In genomic region chr7:49638166-49638565, GRCh38 we compare ENCODE assay signal across 1 cellular context.
TF ChIP-seq lines count a peak whose summit lies in the region.

No MANE protein-coding gene starts in this region.

TF ChIP-seq in GM23338, 12 proteins besides CTCF, POLR2A, EP300 and RAD21 (continued from another document):
- TF ChIP-seq, protein P1, sequence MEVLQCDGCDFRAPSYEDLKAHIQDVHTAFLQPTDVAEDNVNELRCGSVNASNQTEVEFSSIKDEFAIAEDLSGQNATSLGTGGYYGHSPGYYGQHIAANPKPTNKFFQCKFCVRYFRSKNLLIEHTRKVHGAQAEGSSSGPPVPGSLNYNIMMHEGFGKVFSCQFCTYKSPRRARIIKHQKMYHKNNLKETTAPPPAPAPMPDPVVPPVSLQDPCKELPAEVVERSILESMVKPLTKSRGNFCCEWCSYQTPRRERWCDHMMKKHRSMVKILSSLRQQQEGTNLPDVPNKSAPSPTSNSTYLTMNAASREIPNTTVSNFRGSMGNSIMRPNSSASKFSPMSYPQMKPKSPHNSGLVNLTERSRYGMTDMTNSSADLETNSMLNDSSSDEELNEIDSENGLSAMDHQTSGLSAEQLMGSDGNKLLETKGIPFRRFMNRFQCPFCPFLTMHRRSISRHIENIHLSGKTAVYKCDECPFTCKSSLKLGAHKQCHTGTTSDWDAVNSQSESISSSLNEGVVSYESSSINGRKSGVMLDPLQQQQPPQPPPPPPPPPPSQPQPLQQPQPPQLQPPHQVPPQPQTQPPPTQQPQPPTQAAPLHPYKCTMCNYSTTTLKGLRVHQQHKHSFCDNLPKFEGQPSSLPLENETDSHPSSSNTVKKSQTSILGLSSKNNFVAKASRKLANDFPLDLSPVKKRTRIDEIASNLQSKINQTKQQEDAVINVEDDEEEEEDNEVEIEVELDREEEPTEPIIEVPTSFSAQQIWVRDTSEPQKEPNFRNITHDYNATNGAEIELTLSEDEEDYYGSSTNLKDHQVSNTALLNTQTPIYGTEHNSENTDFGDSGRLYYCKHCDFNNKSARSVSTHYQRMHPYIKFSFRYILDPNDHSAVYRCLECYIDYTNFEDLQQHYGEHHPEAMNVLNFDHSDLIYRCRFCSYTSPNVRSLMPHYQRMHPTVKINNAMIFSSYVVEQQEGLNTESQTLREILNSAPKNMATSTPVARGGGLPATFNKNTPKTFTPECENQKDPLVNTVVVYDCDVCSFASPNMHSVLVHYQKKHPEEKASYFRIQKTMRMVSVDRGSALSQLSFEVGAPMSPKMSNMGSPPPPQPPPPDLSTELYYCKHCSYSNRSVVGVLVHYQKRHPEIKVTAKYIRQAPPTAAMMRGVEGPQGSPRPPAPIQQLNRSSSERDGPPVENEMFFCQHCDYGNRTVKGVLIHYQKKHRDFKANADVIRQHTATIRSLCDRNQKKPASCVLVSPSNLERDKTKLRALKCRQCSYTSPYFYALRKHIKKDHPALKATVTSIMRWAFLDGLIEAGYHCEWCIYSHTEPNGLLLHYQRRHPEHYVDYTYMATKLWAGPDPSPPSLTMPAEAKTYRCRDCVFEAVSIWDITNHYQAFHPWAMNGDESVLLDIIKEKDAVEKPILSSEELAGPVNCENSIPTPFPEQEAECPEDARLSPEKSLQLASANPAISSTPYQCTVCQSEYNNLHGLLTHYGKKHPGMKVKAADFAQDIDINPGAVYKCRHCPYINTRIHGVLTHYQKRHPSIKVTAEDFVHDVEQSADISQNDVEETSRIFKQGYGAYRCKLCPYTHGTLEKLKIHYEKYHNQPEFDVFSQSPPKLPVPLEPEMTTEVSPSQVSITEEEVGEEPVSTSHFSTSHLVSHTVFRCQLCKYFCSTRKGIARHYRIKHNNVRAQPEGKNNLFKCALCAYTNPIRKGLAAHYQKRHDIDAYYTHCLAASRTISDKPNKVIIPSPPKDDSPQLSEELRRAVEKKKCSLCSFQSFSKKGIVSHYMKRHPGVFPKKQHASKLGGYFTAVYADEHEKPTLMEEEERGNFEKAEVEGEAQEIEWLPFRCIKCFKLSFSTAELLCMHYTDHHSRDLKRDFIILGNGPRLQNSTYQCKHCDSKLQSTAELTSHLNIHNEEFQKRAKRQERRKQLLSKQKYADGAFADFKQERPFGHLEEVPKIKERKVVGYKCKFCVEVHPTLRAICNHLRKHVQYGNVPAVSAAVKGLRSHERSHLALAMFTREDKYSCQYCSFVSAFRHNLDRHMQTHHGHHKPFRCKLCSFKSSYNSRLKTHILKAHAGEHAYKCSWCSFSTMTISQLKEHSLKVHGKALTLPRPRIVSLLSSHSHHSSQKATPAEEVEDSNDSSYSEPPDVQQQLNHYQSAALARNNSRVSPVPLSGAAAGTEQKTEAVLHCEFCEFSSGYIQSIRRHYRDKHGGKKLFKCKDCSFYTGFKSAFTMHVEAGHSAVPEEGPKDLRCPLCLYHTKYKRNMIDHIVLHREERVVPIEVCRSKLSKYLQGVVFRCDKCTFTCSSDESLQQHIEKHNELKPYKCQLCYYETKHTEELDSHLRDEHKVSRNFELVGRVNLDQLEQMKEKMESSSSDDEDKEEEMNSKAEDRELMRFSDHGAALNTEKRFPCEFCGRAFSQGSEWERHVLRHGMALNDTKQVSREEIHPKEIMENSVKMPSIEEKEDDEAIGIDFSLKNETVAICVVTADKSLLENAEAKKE (CRISPR knock-in tag; IDR thresholded peaks at IDR 0.05) = no peak
- TF ChIP-seq NANOG (IDR thresholded peaks at IDR 0.05; ENCODE audit: borderline replicate concordance) (no peak), JUNB (IDR thresholded peaks at IDR 0.05; ENCODE audit: unreplicated experiment) (no peak), ZNF114 (CRISPR knock-in tag; IDR thresholded peaks at IDR 0.05) (no peak), STAT1 (IDR thresholded peaks at IDR 0.05; ENCODE audit: unreplicated experiment) (no peak), REST (IDR thresholded peaks at IDR 0.05; ENCODE audit: unreplicated experiment) (no peak)
